ENCODE assay signal across 33 cellular contexts in the genomic region with DNA sequence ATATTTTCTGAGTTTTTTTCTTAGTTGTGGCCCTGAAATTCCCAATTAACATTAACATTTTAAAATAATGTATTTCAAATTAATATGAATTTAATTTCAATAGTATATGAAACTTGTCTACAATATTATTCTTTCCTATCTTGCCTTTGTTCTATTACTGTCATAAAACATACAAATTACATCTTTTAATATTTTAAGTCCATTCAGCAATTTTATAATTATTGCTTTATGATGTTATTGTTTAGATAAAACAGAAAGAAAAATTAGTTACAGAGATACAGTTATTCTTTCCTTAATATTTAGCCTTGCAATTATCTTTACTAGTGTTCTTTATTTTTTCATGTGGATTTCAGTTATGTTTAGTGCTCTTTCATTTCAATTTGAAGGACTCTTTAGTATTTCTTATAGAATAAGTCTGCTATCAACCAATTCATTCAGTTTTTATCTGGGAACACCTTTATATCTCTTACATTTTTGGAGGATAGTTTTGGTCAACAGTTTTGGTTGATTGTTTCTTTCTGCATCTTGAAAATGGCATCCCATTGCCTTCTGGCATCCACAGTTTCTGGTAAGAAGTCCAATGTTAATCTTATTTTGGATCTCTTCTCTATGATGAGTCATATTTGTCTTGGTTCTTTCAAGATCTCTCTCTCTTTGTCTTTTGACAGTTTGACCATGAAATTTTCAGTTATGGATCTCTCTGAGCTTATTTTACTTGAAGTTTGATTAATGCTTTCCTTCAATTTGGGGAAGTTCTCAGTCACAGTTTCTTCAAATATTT.
"Had no signal": no experiment of that assay in that cellular context is flagged by ENCODE, and none has a peak within 500 bp of the region (broad histone marks: within the 10 kb centered on the region; RNA-seq: fewer than 3 reads in every experiment).

No MANE protein-coding gene starts in this region.

- ATAC-seq: activated naive CD4-positive, alpha-beta T cell treated with anti-CD3 and anti-CD28 coated beads, Interleukin-2, amount 50 U/mL, for 72 hours; activated T-cell treated with anti-CD3 and anti-CD28 coated beads, Interleukin-2, amount 50 U/mL, for 4 hours; PC-3 had no signal

- FAIRE-seq: astrocyte, bronchial epithelial cell, TTC549 had no signal

- H3K4me1 ChIP-seq: adrenal gland, Peyer's patch, SJSA1 had no signal

- H3K4me2 ChIP-seq: SK-N-SH had no signal

- H3K36me3 ChIP-seq: adrenal gland, Peyer's patch, SJSA1 had no signal

- H3K9ac ChIP-seq: SK-N-SH had no signal

- H3K9me3 ChIP-seq: adrenal gland, Peyer's patch, SJSA1 had no signal

- H3K4me3 ChIP-seq: adrenal gland, Peyer's patch, SJSA1 had no signal

- H3K27me3 ChIP-seq: adrenal gland, Peyer's patch, SJSA1 had no signal

- DNase-seq: activated B cell treated with CpG ODN at 0.5 μM for 24 hours; activated CD4-positive, alpha-beta memory T cell treated with anti-CD3 and anti-CD28 coated beads for 36 hours; activated CD4-positive, alpha-beta T cell treated with anti-CD3 and anti-CD28 coated beads for 4 hours; activated CD4-positive, alpha-beta T cell treated with anti-CD3 and anti-CD28 coated beads, Interleukin-2, amount 50 U/mL, for 1 hour; activated CD4-positive, CD25-positive, alpha-beta regulatory T cell treated with anti-CD3 and anti-CD28 coated beads, Interleukin-2, amount 50 U/mL, for 72 hours; activated CD8-positive, alpha-beta memory T cell treated with anti-CD3 and anti-CD28 coated beads, Interleukin-2, amount 50 U/mL, for 4 hours; activated gamma-delta T cell treated with Interleukin-2 at 50 U/mL for 16 hours; activated naive CD4-positive, alpha-beta T cell treated with anti-CD3 and anti-CD28 coated beads for 36 hours; activated T-cell treated with anti-CD3 and anti-CD28 coated beads for 4 hours; activated T-cell treated with anti-CD3 and anti-CD28 coated beads, Interleukin-2, amount 50 U/mL, for 4 hours; adrenal gland; caudate nucleus; cerebellar nuclear complex; NCI-H1092 treated with DMSO at 0.1 percent for 48 hours; NCI-H1417; NCI-H146; NCI-H187; NCI-H2029 treated with DMSO at 0.1 percent for 48 hours; NCI-H2107; NCI-H2171; NCI-H510A; NCI-H748 treated with DMSO at 0.1 percent for 48 hours; NK-92 treated with Interleukin-12 subunit alpha and Interleukin-12 subunit beta, amount 100 ng/mL, for 24 hours; PC-3; Peyer's patch; RPMI8226; SHP77 treated with DMSO at 0.1 percent for 48 hours; SK-N-SH had no signal

- H3K27ac ChIP-seq: adrenal gland, Peyer's patch, SJSA1 had no signal
